ENCODE assay signal across 1 cellular context in genomic region chr10:114301177-114301576, GRCh38.
TF ChIP-seq lines count a peak whose summit lies in the region.

No MANE protein-coding gene starts in this region.

TF ChIP-seq in HCT116, 20 proteins besides CTCF, POLR2A, EP300 and RAD21 (continued from another document):
- TF ChIP-seq REST (IDR thresholded peaks at IDR 0.05; ENCODE audit: low read depth): no peak
- no peak for TF ChIP-seq EZH2 (IDR thresholded peaks at IDR 0.05)
- no peak; the same call in 1 of the 2 replicates for TF ChIP-seq FOSL1 (IDR thresholded peaks at IDR 0.05; ENCODE audit: low read depth)
- no peak for TF ChIP-seq ELF1 (IDR thresholded peaks at IDR 0.05; ENCODE audit: borderline replicate concordance, low read depth)
- TF ChIP-seq, protein P1, sequence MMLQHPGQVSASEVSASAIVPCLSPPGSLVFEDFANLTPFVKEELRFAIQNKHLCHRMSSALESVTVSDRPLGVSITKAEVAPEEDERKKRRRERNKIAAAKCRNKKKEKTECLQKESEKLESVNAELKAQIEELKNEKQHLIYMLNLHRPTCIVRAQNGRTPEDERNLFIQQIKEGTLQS (IDR thresholded peaks at IDR 0.05): no peak
- TF ChIP-seq ZFX (IDR thresholded peaks at IDR 0.05): no peak
- no peak for TF ChIP-seq TCF7L2 (IDR thresholded peaks at IDR 0.05; ENCODE audit: borderline replicate concordance, extremely low read depth, insufficient read depth, insufficient read length)
- no peak for TF ChIP-seq SRF (IDR thresholded peaks at IDR 0.05; ENCODE audit: low read depth)
- no peak for TF ChIP-seq POLR2AphosphoS5 (IDR thresholded peaks at IDR 0.05; ENCODE audit: low read depth, low read length)
- no peak for TF ChIP-seq ZNF274 (IDR thresholded peaks at IDR 0.05; ENCODE audit: low read depth, low read length)
- TF ChIP-seq SIN3A (IDR thresholded peaks at IDR 0.05; ENCODE audit: low read depth): no peak
- no peak for TF ChIP-seq EGR1 (IDR thresholded peaks at IDR 0.05; ENCODE audit: low read depth)
- no peak for TF ChIP-seq CBX3 (IDR thresholded peaks at IDR 0.05; ENCODE audit: low read depth)
- no peak for TF ChIP-seq EZH2phosphoT487 (IDR thresholded peaks at IDR 0.05; ENCODE audit: borderline replicate concordance)
